ENCODE assay signal across 13 cellular contexts in genomic region chr1:61131716-61132115, GRCh38. TPM values are rescaled to one million over a fixed set of nuclear protein-coding genes. Genes with fewer than 3 reads are reported as not detected.
DNase-seq lines count a peak whose midpoint lies in the region; ATAC-seq, FAIRE-seq and TF ChIP-seq lines count a peak whose summit lies in the region.
"Had no signal": no experiment of that assay in that cellular context is flagged by ENCODE, and none has a peak within 500 bp of the region (broad histone marks: within the 10 kb centered on the region; RNA-seq: fewer than 3 reads in every experiment).

No MANE protein-coding gene starts in this region.

- POLR2A ChIA-PET in endothelial cell of umbilical vein (lab: Charles Lee) (interaction anchor here (0.6 kb wide), 1 partner anchor 50 kb away, joined by 3 read pairs; no protein-coding TSS in a partner anchor), HEK293T (lab: Yijun Ruan, JAX) (interaction anchor here (1.1 kb wide), 1 partner anchor 9 kb away, joined by 5 read pairs; no protein-coding TSS in a partner anchor)
- POLR2A ChIA-PET in activated CD4-positive, alpha-beta memory T cell treated with anti-CD3 and anti-CD28 coated beads for 36 hours (lab: Charles Lee) = no interaction called here

- H3K4me3 ChIP-seq in endothelial cell of umbilical vein (replicated peaks in 1 of 3; ENCODE audit: insufficient read depth in 1 of 3, low read depth in 1 of 3, low read length in 3 of 3) (no peak overlapping the region), parathyroid adenoma (ENCODE audit: low read depth, low read length) (no peak overlapping the region), GM23338 (no peak overlapping the region)
- H3K4me3 ChIP-seq: BLaER1 had no signal

- H3K4me1 ChIP-seq in endothelial cell of umbilical vein (ENCODE audit: control insufficient read depth, extremely low read depth, insufficient read depth, low read length) = peaks cover 23% of the 10 kb centered on the region
- H3K4me1 ChIP-seq in parathyroid adenoma = peaks cover 12% of the 10 kb centered on the region
- H3K4me1 ChIP-seq in GM23338 (ENCODE audit: insufficient read depth) = no peaks in the 10 kb centered on the region

- no peaks in the 10 kb centered on the region for H3K9me2 ChIP-seq in GM23338 (ENCODE audit: insufficient read depth)

- H3K9me3 Mint-ChIP-seq in activated CD4-positive, alpha-beta memory T cell treated with anti-CD3 and anti-CD28 coated beads for 36 hours = no peaks in the 10 kb centered on the region
- H3K9me3 Mint-ChIP-seq in GM23338 = no peaks in the 10 kb centered on the region
- H3K9me3 Mint-ChIP-seq: activated T-helper 2 cell treated with anti-CD3 and anti-CD28 coated beads, Interferon-gamma antibody, Interleukin-2, Interleukin-4, amounts not matched to agents 10 μg/mL and 5 μg/mL and 100 μg/mL, durations not matched to agents 14 hours and 24 hours and 36 hours; stimulated activated naive B cell treated with anti-CD40 and anti-IgM and Interleukin-4, amounts not matched to agents 10 μg/mL and 1 μg/mL and 100 μg/mL, for 72 hours had no signal

- TF ChIP-seq CTCF in endothelial cell of umbilical vein (IDR thresholded peaks at IDR 0.05; ENCODE audit: extremely low read depth in 1 of 2, insufficient read depth in 1 of 2, low read depth in 1 of 2, low read length in 2 of 2) = no peak
- no peak for TF ChIP-seq CTCF in parathyroid adenoma (IDR thresholded peaks at IDR 0.05)
- no peak for TF ChIP-seq CTCF in GM23338 (conservative IDR thresholded peaks at IDR 0.05; ENCODE audit: low read depth in 2 of 2)

- no peaks in the 10 kb centered on the region for H3K27me3 ChIP-seq in endothelial cell of umbilical vein (ENCODE audit: control insufficient read depth in 2 of 2, insufficient read depth in 2 of 2, low read length in 2 of 2)
- H3K27me3 ChIP-seq in parathyroid adenoma (ENCODE audit: control insufficient read depth, insufficient read depth, low read length) = no peaks in the 10 kb centered on the region
- H3K27me3 ChIP-seq in GM23338 (ENCODE audit: insufficient read depth) = no peaks in the 10 kb centered on the region
- H3K27me3 ChIP-seq: BLaER1 had no signal

- TF ChIP-seq POLR2A in endothelial cell of umbilical vein (IDR thresholded peaks at IDR 0.05; ENCODE audit: low read depth, low read length) = no peak

- H3F3A ChIP-seq in GM23338 (replicated peaks; ENCODE audit: low read depth) = no peaks in the 10 kb centered on the region

- H3K9ac ChIP-seq in endothelial cell of umbilical vein (replicated peaks; ENCODE audit: extremely low read depth, insufficient read depth, low read length) (no peak overlapping the region), parathyroid adenoma (no peak overlapping the region)
- H3K9ac ChIP-seq: BLaER1 had no signal

- BruUV-seq in endothelial cell of umbilical vein (replicated peaks; lab: Mats Ljungman, UMichigan) = no TSS peak

- no peak overlapping the region for H3K27ac Mint-ChIP-seq in activated CD4-positive, alpha-beta memory T cell treated with anti-CD3 and anti-CD28 coated beads for 36 hours
- H3K27ac Mint-ChIP-seq in GM23338 = no peak overlapping the region
- H3K27ac Mint-ChIP-seq: activated T-helper 2 cell treated with anti-CD3 and anti-CD28 coated beads, Interferon-gamma antibody, Interleukin-2, Interleukin-4, amounts not matched to agents 10 μg/mL and 5 μg/mL and 100 μg/mL, durations not matched to agents 14 hours and 24 hours and 36 hours; stimulated activated naive B cell treated with anti-CD40 and anti-IgM and Interleukin-4, amounts not matched to agents 10 μg/mL and 1 μg/mL and 100 μg/mL, for 72 hours had no signal

- H3K27ac ChIP-seq in endothelial cell of umbilical vein (ENCODE audit: insufficient read depth, low read depth, low read length) (no peak overlapping the region), parathyroid adenoma (peak overlapping the region; percentile 71), GM23338 (ENCODE audit: low read depth) (no peak overlapping the region)
- H3K27ac ChIP-seq: BLaER1 had no signal

- H3K9me3 ChIP-seq in endothelial cell of umbilical vein (replicated peaks; ENCODE audit: control insufficient read depth, insufficient read depth, low read length) = no peaks in the 10 kb centered on the region
- no peaks in the 10 kb centered on the region for H3K9me3 ChIP-seq in parathyroid adenoma (ENCODE audit: control insufficient read depth, low read length)
- H3K9me3 ChIP-seq: BLaER1 had no signal

- FAIRE-seq in endothelial cell of umbilical vein (lab: Jason Lieb, UNC) = no peak
- FAIRE-seq: colon had no signal

- H3K4me3 Mint-ChIP-seq in activated CD4-positive, alpha-beta memory T cell treated with anti-CD3 and anti-CD28 coated beads for 36 hours = no peak overlapping the region
- H3K4me3 Mint-ChIP-seq in GM23338 = no peak overlapping the region
- H3K4me3 Mint-ChIP-seq: stimulated activated naive B cell treated with anti-CD40 and anti-IgM and Interleukin-4, amounts not matched to agents 10 μg/mL and 1 μg/mL and 100 μg/mL, for 72 hours had no signal

- dilution Hi-C loops in endothelial cell of umbilical vein (cut with MboI; ENCODE audit: extremely low pct_ligation_motif_present, low sequenced_read_pairs) = no loop called here

- H3K36me3 ChIP-seq in endothelial cell of umbilical vein (ENCODE audit: control insufficient read depth in 2 of 2, extremely low read depth in 1 of 2, insufficient read depth in 2 of 2, low read length in 2 of 2) (no peaks in the 10 kb centered on the region), parathyroid adenoma (ENCODE audit: control insufficient read depth, insufficient read depth, low read length) (no peaks in the 10 kb centered on the region), GM23338 (ENCODE audit: insufficient read depth) (no peaks in the 10 kb centered on the region)
- H3K36me3 ChIP-seq: BLaER1 had no signal

- H3K27me3 Mint-ChIP-seq in activated CD4-positive, alpha-beta memory T cell treated with anti-CD3 and anti-CD28 coated beads for 36 hours = no peaks in the 10 kb centered on the region
- peaks cover 2% of the 10 kb centered on the region for H3K27me3 Mint-ChIP-seq in GM23338 (ENCODE audit: insufficient read depth, low read depth, poor library complexity)

- intact Hi-C loops in endothelial cell of umbilical vein (cut with micrococcal nuclease) = loop anchor here (1.0 to 5.0 kb wide), 4 partner anchors 52 to 207 kb away; no protein-coding TSS in a partner anchor
- intact Hi-C loops in activated CD4-positive, alpha-beta memory T cell treated with anti-CD3 and anti-CD28 coated beads for 36 hours (cut with micrococcal nuclease) = no loop called here

- H3K4me2 ChIP-seq in endothelial cell of umbilical vein (ENCODE audit: insufficient read depth, low read length) (peak overlapping the region; percentile 85), parathyroid adenoma (ENCODE audit: low read length) (no peak overlapping the region), GM23338 (no peak overlapping the region)
- H3K4me2 ChIP-seq: BLaER1 had no signal

- H3K9me1 ChIP-seq in endothelial cell of umbilical vein (replicated peaks; ENCODE audit: control insufficient read depth, extremely low read depth, insufficient read depth, low read length) = no peaks in the 10 kb centered on the region

- DNase-seq in DMS 273 (lab: John Stamatoyannopoulos, UW; ENCODE audit: unreplicated experiment) = peak; percentile 86
- peak; percentile 69 for DNase-seq in NCI-H2196 (lab: John Stamatoyannopoulos, UW; ENCODE audit: unreplicated experiment)
- DNase-seq in endothelial cell of umbilical vein (ENCODE audit: low read depth, low spot score) = peak; percentile 64
- DNase-seq in SW 1271 (lab: John Stamatoyannopoulos, UW) = no peak
- no peak for DNase-seq in activated CD4-positive, alpha-beta memory T cell treated with anti-CD3 and anti-CD28 coated beads for 36 hours
- DNase-seq in HEK293T (ENCODE audit: extremely low spot score) = no peak
- DNase-seq in GM23338 (ENCODE audit: low spot score) = no peak
- DNase-seq: stimulated activated naive B cell treated with anti-CD40 and anti-IgM and Interleukin-4, amounts not matched to agents 10 μg/mL and 1 μg/mL and 100 μg/mL, for 72 hours had no signal

- H3K79me2 ChIP-seq in endothelial cell of umbilical vein (ENCODE audit: control insufficient read depth, insufficient read depth, low read length) (peaks cover 14% of the 10 kb centered on the region), parathyroid adenoma (peaks cover 18% of the 10 kb centered on the region), GM23338 (replicated peaks; ENCODE audit: insufficient read depth) (no peaks in the 10 kb centered on the region)

- peaks cover 2% of the 10 kb centered on the region for H3K36me3 Mint-ChIP-seq in activated CD4-positive, alpha-beta memory T cell treated with anti-CD3 and anti-CD28 coated beads for 36 hours
- no peaks in the 10 kb centered on the region for H3K36me3 Mint-ChIP-seq in GM23338 (ENCODE audit: low read depth)
- H3K36me3 Mint-ChIP-seq: stimulated activated naive B cell treated with anti-CD40 and anti-IgM and Interleukin-4, amounts not matched to agents 10 μg/mL and 1 μg/mL and 100 μg/mL, for 72 hours had no signal

- ATAC-seq in GM23338 = no peak
- ATAC-seq: activated CD4-positive, CD25-positive, alpha-beta regulatory T cell treated with anti-CD3 and anti-CD28 coated beads, Interleukin-2, amount 50 U/mL, for 24 hours; stimulated activated naive B cell treated with anti-CD40 and anti-IgM and Interleukin-4, amounts not matched to agents 10 μg/mL and 1 μg/mL and 100 μg/mL, for 72 hours had no signal

- H4K20me1 ChIP-seq in endothelial cell of umbilical vein (replicated peaks; ENCODE audit: control insufficient read depth, extremely low read depth, insufficient read depth, low read length) = no peaks in the 10 kb centered on the region
- no peaks in the 10 kb centered on the region for H4K20me1 ChIP-seq in GM23338 (replicated peaks; ENCODE audit: insufficient read depth)
- H4K20me1 ChIP-seq: BLaER1 had no signal

- peaks cover 6% of the 10 kb centered on the region for H3K4me1 Mint-ChIP-seq in activated CD4-positive, alpha-beta memory T cell treated with anti-CD3 and anti-CD28 coated beads for 36 hours (ENCODE audit: low read depth)
- peaks cover 4% of the 10 kb centered on the region; the same call in 2 of the 3 replicates for H3K4me1 Mint-ChIP-seq in GM23338
- H3K4me1 Mint-ChIP-seq: stimulated activated naive B cell treated with anti-CD40 and anti-IgM and Interleukin-4, amounts not matched to agents 10 μg/mL and 1 μg/mL and 100 μg/mL, for 72 hours had no signal

- H2AFZ ChIP-seq in endothelial cell of umbilical vein (ENCODE audit: low read depth, low read length) (peak overlapping the region; percentile 64), parathyroid adenoma (no peak overlapping the region), GM23338 (no peak overlapping the region)

- CTCF ChIA-PET in endothelial cell of umbilical vein (lab: Charles Lee) (interaction anchor here (1.3 to 1.8 kb wide), 3 partner anchors 9 to 11 kb away, joined by 4 to 6 read pairs (median 4); no protein-coding TSS in a partner anchor), HEK293T (lab: Yijun Ruan, JAX) (no interaction called here)
- CTCF ChIA-PET in activated CD4-positive, alpha-beta memory T cell treated with anti-CD3 and anti-CD28 coated beads for 36 hours (lab: Charles Lee) = no interaction called here

RNA-seq across cellular contexts. Expression of gene NFIA, which starts 49.4 kb away (rescaled TPM):
- total RNA-seq in endothelial cell of umbilical vein = 41.3 and 47.0 TPM in 2 replicates
- 25.5 and 31.2 TPM in 2 replicates for polyA plus RNA-seq in endothelial cell of umbilical vein
- 15.5 and 15.8 TPM in 2 replicates for polyA plus RNA-seq in endothelial cell of umbilical vein (2011; cell fraction: cytosol; rRNA removed)
- 23.4 and 25.6 TPM in 2 replicates for polyA plus RNA-seq in endothelial cell of umbilical vein (2011; cell fraction: nucleus; rRNA removed)
- polyA plus RNA-seq in endothelial cell of umbilical vein (2012) = 11.7 and 12.9 TPM in 2 replicates
- 85.6 and 92.4 TPM in 2 replicates for polyA minus RNA-seq in endothelial cell of umbilical vein
- 32.8 TPM for polyA minus RNA-seq in endothelial cell of umbilical vein (2011; cell fraction: cytosol; rRNA and poly(A)+ RNA removed)
- polyA minus RNA-seq in endothelial cell of umbilical vein (2011; cell fraction: nucleus; rRNA and poly(A)+ RNA removed) = 103 and 113 TPM in 2 replicates
- 1 to 10 TPM; 5.3 to 7.1 TPM for total RNA-seq in activated CD4-positive, alpha-beta memory T cell treated with anti-CD3 and anti-CD28 coated beads for 36 hours
- total RNA-seq in GM23338 (2014; rRNA removed; shearing (Covaris generic)) = 0.97 and 2.5 TPM in 2 replicates
- polyA plus RNA-seq in GM23338 (2016; fragmentation: Nextera tagmentation; extraction: Ambion mirVana) = 2.1 and 2.3 TPM in 2 replicates

Comparison
In these comparisons a context has a peak if more than half of its experiments do, and no peak if none do; other contexts are left out.
1. DNase-seq: peak in DMS 273 (single experiment), NCI-H2196 (single experiment) and endothelial cell of umbilical vein (single experiment); none in SW 1271 (0 of 2), activated CD4-positive, alpha-beta memory T cell treated with anti-CD3 and anti-CD28 coated beads for 36 hours (single experiment), HEK293T (single experiment) and GM23338 (single experiment).